2 cellular contexts compared by ENCODE assay signal in the genomic region with DNA sequence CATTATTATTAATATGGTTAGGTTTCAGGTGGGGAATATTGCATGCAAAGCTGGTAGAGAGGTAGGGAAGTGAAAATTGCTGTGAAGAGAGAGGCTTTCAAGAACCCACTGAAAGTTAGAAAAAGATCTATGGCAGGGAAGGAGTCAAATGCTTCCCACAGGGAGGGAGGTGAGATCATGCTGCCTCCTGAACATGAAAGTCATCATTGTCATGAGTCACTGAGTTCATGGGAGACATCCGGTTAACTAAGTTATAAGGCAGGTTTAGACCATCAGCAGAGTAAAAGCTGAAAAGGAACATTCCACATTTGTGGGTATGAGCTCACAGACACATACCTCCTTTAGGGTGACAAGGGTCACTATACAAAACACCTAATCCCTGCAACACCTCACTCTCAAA.
TF ChIP-seq lines count a peak whose summit lies in the region.

No MANE protein-coding gene starts in this region.

TF ChIP-seq in IMR-90, 13 proteins besides CTCF, POLR2A, EP300 and RAD21:
- TF ChIP-seq CEBPB (IDR thresholded peaks at IDR 0.05; ENCODE audit: low read depth, low read length): no peak
- TF ChIP-seq RCOR1 (IDR thresholded peaks at IDR 0.05; ENCODE audit: insufficient replicate concordance, low read length): peak; percentile 19
- peak; percentile 83 for TF ChIP-seq FOS (IDR thresholded peaks at IDR 0.05; ENCODE audit: low read depth, low read length)
- TF ChIP-seq NFE2L2 (IDR thresholded peaks at IDR 0.05; ENCODE audit: low read depth, low read length): peak; percentile 70
- no peak for TF ChIP-seq RFX5 (IDR thresholded peaks at IDR 0.05; ENCODE audit: low read depth, low read length)
- no peak for TF ChIP-seq MXI1 (IDR thresholded peaks at IDR 0.05; ENCODE audit: borderline replicate concordance, low read depth, low read length)
- peak; percentile 22; the same call in 1 of the 2 replicates for TF ChIP-seq MAFK (IDR thresholded peaks at IDR 0.05; ENCODE audit: low read depth, low read length)
- peak; percentile 34; the same call in 1 of the 2 replicates for TF ChIP-seq MAZ (IDR thresholded peaks at IDR 0.05; ENCODE audit: borderline replicate concordance, low read depth, low read length)
- peak; percentile 46; the same call in 1 of the 2 replicates for TF ChIP-seq BHLHE40 (IDR thresholded peaks at IDR 0.05; ENCODE audit: low read depth, low read length)

TF ChIP-seq in endothelial cell of umbilical vein, 7 proteins besides CTCF, POLR2A, EP300 and RAD21:
- no peak for TF ChIP-seq MYC (IDR thresholded peaks at IDR 0.05; ENCODE audit: low read depth, low read length)
- peak; percentile 91 for TF ChIP-seq JUN (IDR thresholded peaks at IDR 0.05; ENCODE audit: borderline replicate concordance, insufficient read depth, insufficient read length, low read depth)
- peak; percentile 75 for TF ChIP-seq FOS (IDR thresholded peaks at IDR 0.05; ENCODE audit: borderline replicate concordance, insufficient read depth, low read length)
TF ChIP-seq in endothelial cell of umbilical vein: peak in this region for 2.
